In genomic region chr15:93420050-93420452, GRCh38 we compare ENCODE assay signal across 33 cellular contexts.
DNase-seq lines count a peak whose midpoint lies in the region; ATAC-seq, FAIRE-seq and TF ChIP-seq lines count a peak whose summit lies in the region.
"Had no signal": no experiment of that assay in that cellular context is flagged by ENCODE, and none has a peak within 500 bp of the region (broad histone marks: within the 10 kb centered on the region; RNA-seq: fewer than 3 reads in every experiment).

No MANE protein-coding gene starts in this region.

- H3K36me3 ChIP-seq in DND-41 (ENCODE audit: insufficient read depth, low read length) (no peaks in the 10 kb centered on the region), endodermal cell (ENCODE audit: control insufficient read depth, insufficient read depth, low read length) (no peaks in the 10 kb centered on the region)
- H3K36me3 ChIP-seq: gastrocnemius medialis, neutrophil, right atrium auricular region, transverse colon had no signal

- H3K4me3 ChIP-seq in A549 = no peak overlapping the region
- H3K4me3 ChIP-seq in DND-41 (ENCODE audit: low read depth in 1 of 2, low read length in 2 of 2) = no peak overlapping the region
- no peak overlapping the region for H3K4me3 ChIP-seq in endodermal cell (ENCODE audit: low read length)
- H3K4me3 ChIP-seq: gastrocnemius medialis, PC-9, right atrium auricular region, transverse colon had no signal

- ATAC-seq in A549 (peak; percentile 62 to 63; a peak in 3 of 6 replicates), DND-41 (ENCODE audit: insufficient read depth, low read depth) (peak; percentile 35; the same call in 1 of the 3 replicates), HG03139 (IDR thresholded peaks at IDR 0.05; ENCODE audit: unreplicated experiment) (no peak), GM19463 (IDR thresholded peaks at IDR 0.05; ENCODE audit: unreplicated experiment) (no peak), GM21576 (IDR thresholded peaks at IDR 0.05; ENCODE audit: unreplicated experiment) (no peak)
- ATAC-seq: gastrocnemius medialis had no signal

- no peak for TF ChIP-seq RAD21 in A549 (conservative IDR thresholded peaks at IDR 0.05 in 1 of 2, IDR thresholded peaks at IDR 0.05 in 1 of 2)

- peaks cover 5% of the 10 kb centered on the region for H3K36me3 Mint-ChIP-seq in endodermal cell (ENCODE audit: low read depth)
- H3K36me3 Mint-ChIP-seq: activated naive CD8-positive, alpha-beta T cell treated with anti-CD3 and anti-CD28 coated beads, Interleukin-2, amount 10 ng/mL, durations not matched to agents 7 days and 5 days; naive B cell had no signal

- H3K79me2 ChIP-seq in DND-41 (ENCODE audit: insufficient read depth, low read length) = no peaks in the 10 kb centered on the region

- 0% methylated on average over 1 of the region's 1 CpG for WGBS in A549 (ENCODE audit: missing lambda C conversion rate)
- WGBS in endodermal cell (ENCODE audit: insufficient coverage in 1 of 2, insufficient read length in 1 of 2), 2 experiments = 86% methylated on average over 1 of the region's 1 CpG; no CpG with 5 or more reads in 1 of the 2 experiments

- H3K9me3 ChIP-seq in A549 (no peaks in the 10 kb centered on the region), DND-41 (ENCODE audit: insufficient read depth, low read length, severe bottlenecking) (no peaks in the 10 kb centered on the region), endodermal cell (ENCODE audit: control insufficient read depth, low read length) (no peaks in the 10 kb centered on the region)
- H3K9me3 ChIP-seq: gastrocnemius medialis, neutrophil, right atrium auricular region, transverse colon had no signal

- DNase-seq in A549 (ENCODE audit: low read depth in 1 of 2, low spot score in 1 of 2) = no peak
- DNase-seq in DND-41 = no peak
- peak; percentile 1 for DNase-seq in NCI-H69 (lab: John Stamatoyannopoulos, UW)
- peak; percentile 70 for DNase-seq in endodermal cell
- no peak for DNase-seq in T1000 (lab: John Stamatoyannopoulos, UW)
- DNase-seq: activated CD4-positive, alpha-beta T cell treated with anti-CD3 and anti-CD28 coated beads for 48 hours; activated effector memory CD4-positive, alpha-beta T cell treated with anti-CD3 and anti-CD28 coated beads, Interleukin-2, amount 50 U/mL, for 16 hours; activated naive CD8-positive, alpha-beta T cell treated with anti-CD3 and anti-CD28 coated beads, Interleukin-2, amount 10 ng/mL, durations not matched to agents 7 days and 5 days; activated T-cell treated with anti-CD3 and anti-CD28 coated beads, Interleukin-2, amount 50 U/mL, for 1 hour; DMS53; gastrocnemius medialis; Kasumi-1; kidney glomerular epithelial cell; midbrain; naive B cell; NCI-H1436; NCI-H226; NCI-H526 treated with DMSO at 0.1 percent for 48 hours; PC-9; posterior cingulate gyrus; Right ventricle myocardium superior; stimulated activated CD4-positive, alpha-beta T cell treated with anti-CD3 and anti-CD28 coated beads, Interleukin-2, amount 100 ng/mL, for 24 hours; transverse colon had no signal

- no peak overlapping the region for H3K9ac ChIP-seq in DND-41 (ENCODE audit: low read depth, low read length)
- H3K9ac ChIP-seq in endodermal cell (ENCODE audit: extremely low read depth, low read length, poor library complexity, severe bottlenecking) = no peak overlapping the region

- H3K4me2 ChIP-seq in A549 (no peak overlapping the region), DND-41 (ENCODE audit: insufficient read depth, low read length) (no peak overlapping the region)
- H3K4me2 ChIP-seq: PC-9 had no signal

- TF ChIP-seq EP300 in A549 (IDR thresholded peaks at IDR 0.05) = no peak

- CTCF ChIA-PET in A549 (lab: Yijun Ruan, JAX) = no interaction called here

- no peak overlapping the region for H2AFZ ChIP-seq in DND-41 (ENCODE audit: low read depth, low read length)
- H2AFZ ChIP-seq: PC-9 had no signal

- H4K20me1 ChIP-seq in DND-41 (ENCODE audit: insufficient read depth, low read length) = no peaks in the 10 kb centered on the region

- H3K27ac ChIP-seq in A549 = no peak overlapping the region
- no peak overlapping the region for H3K27ac ChIP-seq in DND-41 (ENCODE audit: low read length)
- no peak overlapping the region for H3K27ac ChIP-seq in endodermal cell (ENCODE audit: low read depth, low read length)
- H3K27ac ChIP-seq: gastrocnemius medialis, neutrophil, PC-9, right atrium auricular region, transverse colon had no signal

- H3K4me1 ChIP-seq in A549 = no peaks in the 10 kb centered on the region
- H3K4me1 ChIP-seq in DND-41 (ENCODE audit: insufficient read depth, low read length) = no peaks in the 10 kb centered on the region
- H3K4me1 ChIP-seq in endodermal cell (ENCODE audit: control insufficient read depth, insufficient read depth, low read length) = no peaks in the 10 kb centered on the region
- H3K4me1 ChIP-seq: gastrocnemius medialis, right atrium auricular region, transverse colon had no signal

- H3K27me3 ChIP-seq in DND-41 (ENCODE audit: insufficient read depth, low read length, poor library complexity) (no peaks in the 10 kb centered on the region), endodermal cell (ENCODE audit: control insufficient read depth, insufficient read depth, low read length, poor library complexity, severe bottlenecking) (no peaks in the 10 kb centered on the region)
- H3K27me3 ChIP-seq: gastrocnemius medialis, right atrium auricular region, transverse colon had no signal

- H3K27me3 Mint-ChIP-seq in endodermal cell (ENCODE audit: insufficient read depth) = peaks cover 17% of the 10 kb centered on the region
- H3K27me3 Mint-ChIP-seq: activated naive CD8-positive, alpha-beta T cell treated with anti-CD3 and anti-CD28 coated beads, Interleukin-2, amount 10 ng/mL, durations not matched to agents 7 days and 5 days; naive B cell had no signal

- H3K9me3 Mint-ChIP-seq in endodermal cell = peaks cover 6% of the 10 kb centered on the region
- H3K9me3 Mint-ChIP-seq: activated naive CD8-positive, alpha-beta T cell treated with anti-CD3 and anti-CD28 coated beads, Interleukin-2, amount 10 ng/mL, durations not matched to agents 7 days and 5 days; central memory CD8-positive, alpha-beta T cell; dendritic cell treated with granulocyte-macrophage colony-stimulating factor and Interleukin-4, amounts not matched to agents 40 ng/mL and 50 ng/mL, for 4 days had no signal

- POLR2A ChIA-PET in A549 (lab: Yijun Ruan, JAX) = no interaction called here

- FAIRE-seq in A549 (lab: Jason Lieb, UNC) = no peak
- FAIRE-seq: astrocyte, endometrium, G401.6 had no signal

- TF ChIP-seq POLR2A in A549 (IDR thresholded peaks at IDR 0.05; ENCODE audit: low read length) = no peak

- H3K27ac Mint-ChIP-seq in endodermal cell = no peak overlapping the region
- H3K27ac Mint-ChIP-seq: activated naive CD8-positive, alpha-beta T cell treated with anti-CD3 and anti-CD28 coated beads, Interleukin-2, amount 10 ng/mL, durations not matched to agents 7 days and 5 days; dendritic cell treated with granulocyte-macrophage colony-stimulating factor and Interleukin-4, amounts not matched to agents 40 ng/mL and 50 ng/mL, for 4 days; naive B cell had no signal

- TF ChIP-seq CTCF in A549 (IDR thresholded peaks at IDR 0.05) = no peak
- no peak for TF ChIP-seq CTCF in DND-41 (IDR thresholded peaks at IDR 0.05; ENCODE audit: borderline replicate concordance, extremely low read depth, low read length, poor library complexity, severe bottlenecking)
- no peak for TF ChIP-seq CTCF in endodermal cell (conservative IDR thresholded peaks at IDR 0.05)

- no peak overlapping the region for H3K4me3 Mint-ChIP-seq in endodermal cell
- H3K4me3 Mint-ChIP-seq: activated naive CD8-positive, alpha-beta T cell treated with anti-CD3 and anti-CD28 coated beads, Interleukin-2, amount 10 ng/mL, durations not matched to agents 7 days and 5 days; central memory CD8-positive, alpha-beta T cell; dendritic cell treated with granulocyte-macrophage colony-stimulating factor and Interleukin-4, amounts not matched to agents 40 ng/mL and 50 ng/mL, for 4 days; naive B cell had no signal

- H3K4me1 Mint-ChIP-seq in endodermal cell = peaks cover 28% of the 10 kb centered on the region
- H3K4me1 Mint-ChIP-seq: activated naive CD8-positive, alpha-beta T cell treated with anti-CD3 and anti-CD28 coated beads, Interleukin-2, amount 10 ng/mL, durations not matched to agents 7 days and 5 days; central memory CD8-positive, alpha-beta T cell; naive B cell had no signal

TF ChIP-seq in A549, 52 proteins besides CTCF, POLR2A, EP300 and RAD21:
- no peak for TF ChIP-seq POLR2AphosphoS2 (conservative IDR thresholded peaks at IDR 0.05; ENCODE audit: low read length)
- TF ChIP-seq HDAC2 (IDR thresholded peaks at IDR 0.05) = no peak
- no peak for TF ChIP-seq EHF (CRISPR knock-in tag; IDR thresholded peaks at IDR 0.05)
- no peak for TF ChIP-seq HMGXB4 (CRISPR knock-in tag; IDR thresholded peaks at IDR 0.05; ENCODE audit: borderline replicate concordance)
- TF ChIP-seq HOXB13 (CRISPR knock-in tag; IDR thresholded peaks at IDR 0.05; ENCODE audit: low read depth) = no peak
- no peak for TF ChIP-seq ZFP36 (IDR thresholded peaks at IDR 0.05; ENCODE audit: borderline replicate concordance, partially characterized antibody)
- TF ChIP-seq CHD2 (IDR thresholded peaks at IDR 0.05; ENCODE audit: low read length, partially characterized antibody) = no peak
- TF ChIP-seq CBX8 (IDR thresholded peaks at IDR 0.05) = no peak
- TF ChIP-seq SMC3 (IDR thresholded peaks at IDR 0.05) = no peak

Comparison
In these comparisons a context has a peak if more than half of its experiments do, and no peak if none do; other contexts are left out.
1. ATAC-seq: peak in A549 (2 of 2) and DND-41 (single experiment); none in HG03139 (single experiment), GM19463 (single experiment) and GM21576 (single experiment).
2. DNase-seq: peak in NCI-H69 (single experiment) and endodermal cell (single experiment); none in A549 (0 of 2), DND-41 (single experiment) and T1000 (single experiment).